Comparison of ENCODE assay signal across 12 cellular contexts in genomic region chr13:114149774-114150740, GRCh38. TPM values are rescaled to one million over a fixed set of nuclear protein-coding genes. Genes with fewer than 3 reads are reported as not detected.
DNase-seq lines count a peak whose midpoint lies in the region; ATAC-seq and TF ChIP-seq lines count a peak whose summit lies in the region.
"Had no signal": no experiment of that assay in that cellular context is flagged by ENCODE, and none has a peak within 500 bp of the region (broad histone marks: within the 10 kb centered on the region; RNA-seq: fewer than 3 reads in every experiment).

No MANE protein-coding gene starts in this region.

- no peak for TF ChIP-seq CTCF in HEK293 (tag by site-specific recombination; IDR thresholded peaks at IDR 0.05)

- H3K36me3 Mint-ChIP-seq in CD4-positive, alpha-beta memory T cell: peaks cover 7% of the 10 kb centered on the region in 2 donors

- ATAC-seq in GM18909 (IDR thresholded peaks at IDR 0.05; ENCODE audit: poor library complexity, unreplicated experiment) (no peak), GM18868 (IDR thresholded peaks at IDR 0.05; ENCODE audit: unreplicated experiment) (no peak)

- H3K9me3 ChIP-seq in CD4-positive, alpha-beta memory T cell (ENCODE audit: control insufficient read depth in 1 of 2, low read length in 2 of 2): no peaks in the 10 kb centered on the region
- no peaks in the 10 kb centered on the region for H3K9me3 ChIP-seq in HEK293 (ENCODE audit: control insufficient read depth, insufficient read depth, low read depth, low read length)

- no peaks in the 10 kb centered on the region for H3K36me3 ChIP-seq in CD4-positive, alpha-beta memory T cell (ENCODE audit: insufficient read depth, low read length)
- H3K36me3 ChIP-seq in HEK293 (ENCODE audit: control insufficient read depth in 2 of 2, insufficient read depth in 1 of 2, low read length in 2 of 2): no peaks in the 10 kb centered on the region

- peak overlapping the region; percentile 95 to 100 (median 100) for H3K27ac Mint-ChIP-seq in CD4-positive, alpha-beta memory T cell
- H3K27ac Mint-ChIP-seq: nephron progenitor cell had no signal

- peak overlapping the region; percentile 54 to 93 (median 76) for H3K4me3 Mint-ChIP-seq in CD4-positive, alpha-beta memory T cell
- H3K4me3 Mint-ChIP-seq: nephron progenitor cell had no signal

- H3K27me3 Mint-ChIP-seq in CD4-positive, alpha-beta memory T cell: no peaks in the 10 kb centered on the region

- peak overlapping the region; percentile 81 for H3K27ac ChIP-seq in CD4-positive, alpha-beta memory T cell (ENCODE audit: low read depth, low read length)
- no peak overlapping the region for H3K27ac ChIP-seq in HEK293 (ENCODE audit: extremely low read depth, low read depth, low read length)

- peak overlapping the region in 1 of 2 donors; percentile 25 for H3K4me3 ChIP-seq in CD4-positive, alpha-beta memory T cell (ENCODE audit: low read length in 2 of 2)
- H3K4me3 ChIP-seq in HEK293 (ENCODE audit: low read depth, low read length): no peak overlapping the region
- H3K4me3 ChIP-seq: skin epidermis had no signal

- no peak for DNase-seq in CD4-positive, alpha-beta memory T cell
- peak; percentile 97 for DNase-seq in NCI-H748 (lab: John Stamatoyannopoulos, UW; ENCODE audit: unreplicated experiment)
- DNase-seq in iPS-NIHi11 (ENCODE audit: low spot score): peak; percentile 3
- no peak for DNase-seq in ecto neural progenitor cell (ENCODE audit: low spot score)
- DNase-seq in cerebellar nuclear complex (lab: John Stamatoyannopoulos, UW): no peak
- DNase-seq: Karpas-422, nephron progenitor cell had no signal

- no peaks in the 10 kb centered on the region for H3K27me3 ChIP-seq in CD4-positive, alpha-beta memory T cell (ENCODE audit: insufficient read depth, low read length)

- POLR2A ChIA-PET in CD4-positive, alpha-beta memory T cell (lab: Charles Lee; ENCODE audit: partially characterized antibody): interaction anchor here (2.4 to 4.0 kb wide), 5 partner anchors 7 to 23 kb away, joined by 10 to 32 read pairs (median 24); no protein-coding TSS in a partner anchor
- POLR2A ChIA-PET in HEK293 (lab: Yijun Ruan, JAX): no interaction called here

- peaks cover 68 to 92% (median 84%) of the 10 kb centered on the region in 4 donors for H3K4me1 Mint-ChIP-seq in CD4-positive, alpha-beta memory T cell

- intact Hi-C loops in CD4-positive, alpha-beta memory T cell (cut with micrococcal nuclease): loop anchor here (5.0 kb wide), 1 partner anchor 38 kb away; no protein-coding TSS in a partner anchor

- peaks cover 0 to 5% (median 0%) of the 10 kb centered on the region in 8 donors for H3K9me3 Mint-ChIP-seq in CD4-positive, alpha-beta memory T cell
- H3K9me3 Mint-ChIP-seq: nephron progenitor cell had no signal

- H3K4me1 ChIP-seq in CD4-positive, alpha-beta memory T cell (ENCODE audit: insufficient read depth, low read length): peaks cover 91% of the 10 kb centered on the region
- no peaks in the 10 kb centered on the region for H3K4me1 ChIP-seq in HEK293 (ENCODE audit: control insufficient read depth, insufficient read depth, low read length)

- CTCF ChIA-PET in CD4-positive, alpha-beta memory T cell (lab: Charles Lee; ENCODE audit: partially characterized antibody): interaction anchor here (0.8 to 3.2 kb wide), 4 partner anchors 12 to 76 kb away, joined by 3 to 13 read pairs (median 5); no protein-coding TSS in a partner anchor
- CTCF ChIA-PET in HEK293 (lab: Yijun Ruan, JAX): interaction anchor here (0.6 kb wide), 1 partner anchor 99 kb away, joined by 4 read pairs; no protein-coding TSS in a partner anchor

TF ChIP-seq in HEK293, 187 proteins besides CTCF, POLR2A, EP300 and RAD21:
- TF ChIP-seq, protein P1, sequence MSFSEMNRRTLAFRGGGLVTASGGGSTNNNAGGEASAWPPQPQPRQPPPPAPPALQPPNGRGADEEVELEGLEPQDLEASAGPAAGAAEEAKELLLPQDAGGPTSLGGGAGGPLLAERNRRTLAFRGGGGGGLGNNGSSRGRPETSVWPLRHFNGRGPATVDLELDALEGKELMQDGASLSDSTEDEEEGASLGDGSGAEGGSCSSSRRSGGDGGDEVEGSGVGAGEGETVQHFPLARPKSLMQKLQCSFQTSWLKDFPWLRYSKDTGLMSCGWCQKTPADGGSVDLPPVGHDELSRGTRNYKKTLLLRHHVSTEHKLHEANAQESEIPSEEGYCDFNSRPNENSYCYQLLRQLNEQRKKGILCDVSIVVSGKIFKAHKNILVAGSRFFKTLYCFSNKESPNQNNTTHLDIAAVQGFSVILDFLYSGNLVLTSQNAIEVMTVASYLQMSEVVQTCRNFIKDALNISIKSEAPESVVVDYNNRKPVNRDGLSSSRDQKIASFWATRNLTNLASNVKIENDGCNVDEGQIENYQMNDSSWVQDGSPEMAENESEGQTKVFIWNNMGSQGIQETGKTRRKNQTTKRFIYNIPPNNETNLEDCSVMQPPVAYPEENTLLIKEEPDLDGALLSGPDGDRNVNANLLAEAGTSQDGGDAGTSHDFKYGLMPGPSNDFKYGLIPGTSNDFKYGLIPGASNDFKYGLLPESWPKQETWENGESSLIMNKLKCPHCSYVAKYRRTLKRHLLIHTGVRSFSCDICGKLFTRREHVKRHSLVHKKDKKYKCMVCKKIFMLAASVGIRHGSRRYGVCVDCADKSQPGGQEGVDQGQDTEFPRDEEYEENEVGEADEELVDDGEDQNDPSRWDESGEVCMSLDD (tag by site-specific recombination; IDR thresholded peaks at IDR 0.05): no peak
- no peak for TF ChIP-seq TRIM28 (IDR thresholded peaks at IDR 0.05; ENCODE audit: borderline replicate concordance, low read length)
- no peak for TF ChIP-seq SP2 (tag by site-specific recombination; IDR thresholded peaks at IDR 0.05)
- TF ChIP-seq ZEB2 (tag by site-specific recombination; IDR thresholded peaks at IDR 0.05): peak; percentile 91

RNA-seq across cellular contexts. Expression of gene RASA3, which starts 17.6 kb away (rescaled TPM):
- 100 to 1,000 TPM; 171 to 174 TPM for total RNA-seq in CD4-positive, alpha-beta memory T cell
- 100 to 1,000 TPM in 1 of 2 donors, 10 to 100 TPM in 1; 65.5 to 141 TPM for polyA plus RNA-seq in CD4-positive, alpha-beta memory T cell

RNA-seq across cellular contexts. Expression of gene CFAP97D2, which starts 29.0 kb away (rescaled TPM):
- not detected for total RNA-seq in CD4-positive, alpha-beta memory T cell
- not detected for polyA plus RNA-seq in CD4-positive, alpha-beta memory T cell
- total RNA-seq: cerebellum had no signal

Comparison
In these comparisons a context has a peak if more than half of its experiments do, and no peak if none do; other contexts are left out.
1. DNase-seq: peak in NCI-H748 (single experiment) and iPS-NIHi11 (single experiment); none in CD4-positive, alpha-beta memory T cell (0 of 5), ecto neural progenitor cell (single experiment) and cerebellar nuclear complex (0 of 2).